1 cellular context compared by ENCODE assay signal in genomic region chr4:86549163-86549788, GRCh38.
TF ChIP-seq lines count a peak whose summit lies in the region.

No MANE protein-coding gene starts in this region.

TF ChIP-seq in IMR-90, 13 proteins besides CTCF, POLR2A, EP300 and RAD21 (continued from another document):
- no peak for TF ChIP-seq RFX5 (IDR thresholded peaks at IDR 0.05; ENCODE audit: low read depth, low read length)
